ENCODE assay signal across 8 cellular contexts in the genomic region with DNA sequence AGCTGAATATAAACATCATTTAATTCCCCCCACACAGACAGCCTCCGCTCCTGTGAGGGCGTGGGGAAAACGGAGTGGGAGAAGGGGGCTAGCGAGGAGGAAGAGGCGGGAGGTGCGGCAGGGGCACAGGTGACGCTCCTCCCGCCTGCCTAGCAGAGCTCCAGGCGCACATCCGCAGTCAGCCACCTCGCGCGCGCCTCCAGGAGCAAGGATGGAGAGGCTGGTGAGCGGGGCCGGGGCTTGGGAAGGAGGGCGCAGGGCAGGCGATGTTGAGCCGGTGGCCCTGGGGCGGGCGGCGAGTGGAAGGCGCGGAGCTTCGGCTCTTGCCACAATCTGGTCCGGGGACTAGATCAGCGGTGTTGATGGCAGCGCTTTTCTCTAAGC. TPM values are rescaled to one million over a fixed set of nuclear protein-coding genes. Genes with fewer than 3 reads are reported as not detected.
DNase-seq lines count a peak whose midpoint lies in the region; ATAC-seq lines count a peak whose summit lies in the region.

CD200 (plus strand) TSS at position 155 of the 384 bp plus-strand sequence; CDS start at position 212, 57 bp downstream.

- H3K27me3 Mint-ChIP-seq in CD4-positive, CD25-positive, alpha-beta regulatory T cell = peaks cover 34% of the 10 kb centered on the region
- peaks cover 19 to 41% of the 10 kb centered on the region in 2 donors for H3K27me3 Mint-ChIP-seq in effector memory CD8-positive, alpha-beta T cell

- no peaks in the 10 kb centered on the region for H3K36me3 ChIP-seq in CD4-positive, CD25-positive, alpha-beta regulatory T cell (ENCODE audit: control insufficient read depth, insufficient read depth, low read length)

- peaks cover 9% of the 10 kb centered on the region for H3K27me3 ChIP-seq in CD4-positive, CD25-positive, alpha-beta regulatory T cell (ENCODE audit: control insufficient read depth, insufficient read depth, low read length)

- H3K4me3 ChIP-seq in CD4-positive, CD25-positive, alpha-beta regulatory T cell (ENCODE audit: low read depth, low read length) = peak within 1 kb of the TSS; percentile 76

- peak within 1 kb of the TSS; percentile 79 to 93 (median 88) for H3K4me3 Mint-ChIP-seq in CD4-positive, CD25-positive, alpha-beta regulatory T cell
- peak within 1 kb of the TSS; percentile 80 to 82 for H3K4me3 Mint-ChIP-seq in effector memory CD8-positive, alpha-beta T cell

- peaks cover 0 to 2% (median 0%) of the 10 kb centered on the region in 7 donors for H3K9me3 Mint-ChIP-seq in CD4-positive, CD25-positive, alpha-beta regulatory T cell
- H3K9me3 Mint-ChIP-seq in effector memory CD8-positive, alpha-beta T cell = no peaks in the 10 kb centered on the region

- H3K27ac Mint-ChIP-seq in CD4-positive, CD25-positive, alpha-beta regulatory T cell = peak within 1 kb of the TSS; percentile 1 to 63 (median 52)
- H3K27ac Mint-ChIP-seq in effector memory CD8-positive, alpha-beta T cell = peak within 1 kb of the TSS in 1 of 2 donors; percentile 38

- H3K27ac ChIP-seq in CD4-positive, CD25-positive, alpha-beta regulatory T cell (ENCODE audit: insufficient read depth, low read length, poor library complexity, severe bottlenecking) = no peak within 1 kb of the TSS

- peaks cover 11% of the 10 kb centered on the region for H3K4me1 ChIP-seq in CD4-positive, CD25-positive, alpha-beta regulatory T cell (ENCODE audit: control insufficient read depth, insufficient read depth, low read length, poor library complexity, severe bottlenecking)

- ATAC-seq in CD4-positive, CD25-positive, alpha-beta regulatory T cell (ENCODE audit: low read depth in 2 of 2) = peak; percentile 39 to 69
- peak; percentile 82 for ATAC-seq in GM21529 (IDR thresholded peaks at IDR 0.05; ENCODE audit: unreplicated experiment)
- ATAC-seq in effector memory CD8-positive, alpha-beta T cell (replicated peaks) = peak; percentile 75

- no peaks in the 10 kb centered on the region for H3K9me3 ChIP-seq in CD4-positive, CD25-positive, alpha-beta regulatory T cell (ENCODE audit: control insufficient read depth in 2 of 2, low read length in 2 of 2)

- peaks cover 0 to 54% (median 23%) of the 10 kb centered on the region in 4 donors for H3K4me1 Mint-ChIP-seq in CD4-positive, CD25-positive, alpha-beta regulatory T cell
- peaks cover 2 to 13% of the 10 kb centered on the region in 2 donors for H3K4me1 Mint-ChIP-seq in effector memory CD8-positive, alpha-beta T cell (ENCODE audit: low read depth in 2 of 2)

- peak; percentile 20 to 41 (median 25) for DNase-seq in CD4-positive, CD25-positive, alpha-beta regulatory T cell
- DNase-seq in NCI-H1930 (lab: John Stamatoyannopoulos, UW) = peak; percentile 26 to 48
- DNase-seq in activated CD8-positive, alpha-beta memory T cell treated with anti-CD3 and anti-CD28 coated beads for 24 hours = peak; percentile 77
- DNase-seq in effector memory CD8-positive, alpha-beta T cell = peak; percentile 6 to 20 (median 13)
- DNase-seq in middle frontal gyrus (ENCODE audit: extremely low spot score, low spot score) = peak; percentile 24
- peak; percentile 46 for DNase-seq in stimulated activated CD8-positive, alpha-beta memory T cell treated with anti-CD3 and anti-CD28 coated beads, Interleukin-2, amount 100 ng/mL, for 48 hours (ENCODE audit: low read depth in 2 of 2)
- DNase-seq in superior temporal gyrus (ENCODE audit: extremely low spot score) = no peak

- no peaks in the 10 kb centered on the region for H3K36me3 Mint-ChIP-seq in CD4-positive, CD25-positive, alpha-beta regulatory T cell
- H3K36me3 Mint-ChIP-seq in effector memory CD8-positive, alpha-beta T cell (ENCODE audit: insufficient read depth) = no peaks in the 10 kb centered on the region

RNA-seq across cellular contexts. Expression of gene CD200, which starts in this region (rescaled TPM):
- 2.8 TPM for total RNA-seq in CD4-positive, CD25-positive, alpha-beta regulatory T cell
- polyA plus RNA-seq in CD4-positive, CD25-positive, alpha-beta regulatory T cell = 1 to 10 TPM; 1.9 to 4.8 (median 3.4) TPM
